In genomic region chr2:217988014-217988839, GRCh38 we compare ENCODE assay signal across 8 cellular contexts. TPM values are rescaled to one million over a fixed set of nuclear protein-coding genes. Genes with fewer than 3 reads are reported as not detected.
DNase-seq lines count a peak whose midpoint lies in the region; ATAC-seq and TF ChIP-seq lines count a peak whose summit lies in the region.

No MANE protein-coding gene starts in this region.

- H3K4me1 ChIP-seq in DND-41 (ENCODE audit: insufficient read depth, low read length) (no peaks in the 10 kb centered on the region), NT2/D1 (ENCODE audit: insufficient read depth, insufficient read length) (peaks cover 11% of the 10 kb centered on the region)
- H3K4me1 ChIP-seq in naive thymus-derived CD4-positive, alpha-beta T cell (ENCODE audit: control insufficient read depth in 2 of 2, insufficient read depth in 2 of 2, low read length in 2 of 2), result no peaks in the 10 kb centered on the region

- H3K9ac ChIP-seq in DND-41 (ENCODE audit: low read depth, low read length) (no peak overlapping the region), NT2/D1 (ENCODE audit: insufficient read length, low read depth) (no peak overlapping the region)

- H3K27me3 ChIP-seq in DND-41 (ENCODE audit: insufficient read depth, low read length, poor library complexity) (no peaks in the 10 kb centered on the region), NT2/D1 (ENCODE audit: insufficient read depth, insufficient read length) (no peaks in the 10 kb centered on the region)
- H3K27me3 ChIP-seq in naive thymus-derived CD4-positive, alpha-beta T cell (ENCODE audit: control insufficient read depth in 2 of 2, insufficient read depth in 2 of 2, low read length in 2 of 2), result no peaks in the 10 kb centered on the region

- H3K36me3 ChIP-seq in DND-41 (ENCODE audit: insufficient read depth, low read length) (no peaks in the 10 kb centered on the region), NT2/D1 (ENCODE audit: insufficient read depth, insufficient read length, low read length) (peaks cover 37% of the 10 kb centered on the region)
- no peaks in the 10 kb centered on the region for H3K36me3 ChIP-seq in naive thymus-derived CD4-positive, alpha-beta T cell (ENCODE audit: control insufficient read depth in 2 of 3, insufficient read depth in 3 of 3, low read length in 3 of 3)

- H2AFZ ChIP-seq in DND-41 (ENCODE audit: low read depth, low read length), result no peak overlapping the region

- H3K36me3 Mint-ChIP-seq in activated T-cell treated with anti-CD3 and anti-CD28 coated beads, Interleukin-2, amount 50 U/mL, for 4 hours (ENCODE audit: insufficient read depth), result no peaks in the 10 kb centered on the region
- no peaks in the 10 kb centered on the region for H3K36me3 Mint-ChIP-seq in naive thymus-derived CD4-positive, alpha-beta T cell

- no peak overlapping the region for H3K27ac ChIP-seq in DND-41 (ENCODE audit: low read length)
- H3K27ac ChIP-seq in naive thymus-derived CD4-positive, alpha-beta T cell (ENCODE audit: low read depth, low read length), result no peak overlapping the region

- H3K9me3 Mint-ChIP-seq in activated T-cell treated with anti-CD3 and anti-CD28 coated beads, Interleukin-2, amount 50 U/mL, for 4 hours, result no peaks in the 10 kb centered on the region
- no peaks in the 10 kb centered on the region for H3K9me3 Mint-ChIP-seq in naive thymus-derived CD4-positive, alpha-beta T cell

- no peak overlapping the region for H3K4me3 ChIP-seq in DND-41 (ENCODE audit: low read depth in 1 of 2, low read length in 2 of 2)
- no peak overlapping the region for H3K4me3 ChIP-seq in NT2/D1 (ENCODE audit: insufficient read length, low read depth)
- H3K4me3 ChIP-seq in naive thymus-derived CD4-positive, alpha-beta T cell (ENCODE audit: low read length), result no peak overlapping the region

- no peaks in the 10 kb centered on the region for H3K79me2 ChIP-seq in DND-41 (ENCODE audit: insufficient read depth, low read length)

- H4K20me1 ChIP-seq in DND-41 (ENCODE audit: insufficient read depth, low read length), result 0 out of 2 replicates have a peak, but pooled peaks cover 3% of the 10 kb centered on the region

- CTCF ChIA-PET in naive thymus-derived CD4-positive, alpha-beta T cell (lab: Charles Lee), result no interaction called here

- H3K4me2 ChIP-seq in DND-41 (ENCODE audit: insufficient read depth, low read length), result no peak overlapping the region

- peak; percentile 60 for DNase-seq in DND-41
- peak; percentile 59 for DNase-seq in NT2/D1 (ENCODE audit: low read depth, low spot score)
- DNase-seq in activated T-cell treated with anti-CD3 and anti-CD28 coated beads, Interleukin-2, amount 50 U/mL, for 4 hours, result peak; percentile 49
- DNase-seq in fibroblast of peridontal ligament (ENCODE audit: extremely low read depth), result peak; percentile 78
- peak in 7 of 9 donors; percentile 14 to 74 (median 31) for DNase-seq in naive thymus-derived CD4-positive, alpha-beta T cell
- peak; percentile 28 for DNase-seq in stimulated activated naive CD4-positive, alpha-beta T cell treated with Interleukin-2 at 50 U/mL for 16 hours (lab: John Stamatoyannopoulos, UW)

- no peaks in the 10 kb centered on the region for H3K4me1 Mint-ChIP-seq in activated T-cell treated with anti-CD3 and anti-CD28 coated beads, Interleukin-2, amount 50 U/mL, for 4 hours (ENCODE audit: low read depth)
- H3K4me1 Mint-ChIP-seq in naive thymus-derived CD4-positive, alpha-beta T cell, result peaks cover 0 to 10% (median 0%) of the 10 kb centered on the region in 7 donors

- H3K27ac Mint-ChIP-seq in naive thymus-derived CD4-positive, alpha-beta T cell, result no peak overlapping the region

- peak; percentile 70 for ATAC-seq in DND-41 (ENCODE audit: insufficient read depth, low read depth)
- ATAC-seq in HG03025 (IDR thresholded peaks at IDR 0.05; ENCODE audit: low FRiP score, unreplicated experiment), result peak; percentile 61
- peak in 1 of 2 donors; percentile 65 for ATAC-seq in activated T-cell treated with anti-CD3 and anti-CD28 coated beads, Interleukin-2, amount 50 U/mL, for 4 hours
- peak; percentile 77 for ATAC-seq in naive thymus-derived CD4-positive, alpha-beta T cell
- no peak for ATAC-seq in HG02973 (IDR thresholded peaks at IDR 0.05; ENCODE audit: unreplicated experiment)

- intact Hi-C loops in naive thymus-derived CD4-positive, alpha-beta T cell (cut with micrococcal nuclease), result loop anchor here (1.0 kb wide), 4 partner anchors 80 to 203 kb away; no protein-coding TSS in a partner anchor

- H3K9me3 ChIP-seq in DND-41 (ENCODE audit: insufficient read depth, low read length, severe bottlenecking), result no peaks in the 10 kb centered on the region
- H3K9me3 ChIP-seq in NT2/D1 (ENCODE audit: insufficient read depth, low read length), result no peaks in the 10 kb centered on the region
- no peaks in the 10 kb centered on the region for H3K9me3 ChIP-seq in naive thymus-derived CD4-positive, alpha-beta T cell (ENCODE audit: control insufficient read depth in 2 of 3, low read length in 3 of 3)

- H3K4me3 Mint-ChIP-seq in activated T-cell treated with anti-CD3 and anti-CD28 coated beads, Interleukin-2, amount 50 U/mL, for 4 hours, result no peak overlapping the region
- H3K4me3 Mint-ChIP-seq in naive thymus-derived CD4-positive, alpha-beta T cell, result no peak overlapping the region

- TF ChIP-seq CTCF in DND-41 (IDR thresholded peaks at IDR 0.05; ENCODE audit: borderline replicate concordance, extremely low read depth, low read length, poor library complexity, severe bottlenecking), result peak; percentile 86

- H3K27me3 Mint-ChIP-seq in activated T-cell treated with anti-CD3 and anti-CD28 coated beads, Interleukin-2, amount 50 U/mL, for 4 hours (ENCODE audit: low read depth), result peaks cover 16% of the 10 kb centered on the region
- H3K27me3 Mint-ChIP-seq in naive thymus-derived CD4-positive, alpha-beta T cell, result peaks cover 2 to 11% (median 7%) of the 10 kb centered on the region in 5 donors

- POLR2A ChIA-PET in naive thymus-derived CD4-positive, alpha-beta T cell (lab: Charles Lee), result no interaction called here

RNA-seq across cellular contexts. Expression of gene TNS1, which starts 14.6 kb away (rescaled TPM):
- total RNA-seq in activated T-cell treated with anti-CD3 and anti-CD28 coated beads, Interleukin-2, amount 50 U/mL, for 4 hours, result 1 to 10 TPM in 1 of 3 donors, under 1 TPM in 2; 0.50 to 1.2 (median 0.54) TPM
- 1 to 10 TPM in 2 of 5 experiments, under 1 TPM in 3; 0.50 to 5.0 (median 0.81) TPM for total RNA-seq in naive thymus-derived CD4-positive, alpha-beta T cell
- not detected for polyA plus RNA-seq in naive thymus-derived CD4-positive, alpha-beta T cell

Comparison
In these comparisons a context has a peak if more than half of its experiments do, and no peak if none do; other contexts are left out.
1. DNase-seq: peak in every context shown above with its lines; median percentile 78 in fibroblast of peridontal ligament; 60 in DND-41; 59 in NT2/D1; 49 in activated T-cell treated with anti-CD3 and anti-CD28 coated beads, Interleukin-2, amount 50 U/mL, for 4 hours; 31 in naive thymus-derived CD4-positive, alpha-beta T cell; 28 in stimulated activated naive CD4-positive, alpha-beta T cell treated with Interleukin-2 at 50 U/mL for 16 hours.